Comparison of ENCODE assay signal across 21 cellular contexts in genomic region chr19:31863122-31863521, GRCh38.
DNase-seq lines count a peak whose midpoint lies in the region; ATAC-seq, FAIRE-seq and TF ChIP-seq lines count a peak whose summit lies in the region.
"Had no signal": no experiment of that assay in that cellular context is flagged by ENCODE, and none has a peak within 500 bp of the region (broad histone marks: within the 10 kb centered on the region; RNA-seq: fewer than 3 reads in every experiment).

No MANE protein-coding gene starts in this region.

- H2AFZ ChIP-seq in K562 (ENCODE audit: low read depth, low read length), result no peak overlapping the region
- H2AFZ ChIP-seq: GM23338 had no signal

- TF ChIP-seq CTCF in MCF 10A (IDR thresholded peaks at IDR 0.05; ENCODE audit: unreplicated experiment) (no peak), breast epithelium (IDR thresholded peaks at IDR 0.05) (no peak), K562 (IDR thresholded peaks at IDR 0.05 in 2 of 3, conservative IDR thresholded peaks at IDR 0.05 in 1 of 3; ENCODE audit: insufficient read depth in 2 of 3, low read depth in 1 of 3, low read length in 3 of 3) (no peak), BE2C (IDR thresholded peaks at IDR 0.05; ENCODE audit: low read depth, low read length) (no peak)

- H3K27ac ChIP-seq in breast epithelium, result no peak overlapping the region
- no peak overlapping the region for H3K27ac ChIP-seq in K562 (ENCODE audit: extremely low read depth, low read depth, low read length)
- H3K27ac ChIP-seq: HL-60 had no signal

- intact Hi-C loops in MCF 10A (cut with micrococcal nuclease), result no loop called here
- intact Hi-C loops in breast epithelium (cut with DNase I; ENCODE audit: low total_unique reads), result no loop called here
- intact Hi-C loops in K562 (cut with micrococcal nuclease), result no loop called here

- no peaks in the 10 kb centered on the region for H4K20me1 ChIP-seq in K562 (replicated peaks; ENCODE audit: control insufficient read depth, insufficient read depth, low read length)

- H3K4me1 ChIP-seq in breast epithelium (no peaks in the 10 kb centered on the region), K562 (replicated peaks in 1 of 2; ENCODE audit: control insufficient read depth in 2 of 2, insufficient read depth in 2 of 2, low read length in 2 of 2) (no peaks in the 10 kb centered on the region), BE2C (no peaks in the 10 kb centered on the region)

- no peak for TF ChIP-seq RAD21 in K562 (CRISPR knock-in tag; conservative IDR thresholded peaks at IDR 0.05 in 1 of 2, IDR thresholded peaks at IDR 0.05 in 1 of 2)

- no peaks in the 10 kb centered on the region for H3K9me1 ChIP-seq in K562 (ENCODE audit: control insufficient read depth, insufficient read depth, low read length)

- peaks cover 54% of the 10 kb centered on the region for H3K9me3 Mint-ChIP-seq in MCF 10A (ENCODE audit: unreplicated experiment)

- no peaks in the 10 kb centered on the region for H3K36me3 Mint-ChIP-seq in MCF 10A (ENCODE audit: insufficient read depth, unreplicated experiment)
- H3K36me3 Mint-ChIP-seq: CD4-positive, CD25-positive, alpha-beta regulatory T cell; CD8-positive, alpha-beta memory T cell had no signal

- ATAC-seq in K562, result no peak
- ATAC-seq: GM23338 had no signal

- H3K79me2 ChIP-seq in K562 (ENCODE audit: control insufficient read depth, insufficient read depth, low read length), result no peaks in the 10 kb centered on the region

- no peak overlapping the region for H3K4me3 Mint-ChIP-seq in MCF 10A (ENCODE audit: unreplicated experiment)
- H3K4me3 Mint-ChIP-seq: B cell; CD4-positive, CD25-positive, alpha-beta regulatory T cell; CD8-positive, alpha-beta memory T cell; GM23338; HFFc6 had no signal

- H3K36me3 ChIP-seq in breast epithelium (no peaks in the 10 kb centered on the region), K562 (ENCODE audit: control insufficient read depth, insufficient read depth, low read length) (no peaks in the 10 kb centered on the region), BE2C (no peaks in the 10 kb centered on the region)

- TF ChIP-seq POLR2A in breast epithelium (IDR thresholded peaks at IDR 0.05) (no peak), K562 (conservative IDR thresholded peaks at IDR 0.05) (no peak)

- in situ Hi-C loops in K562 (cut with MboI), result no loop called here

- 0% methylated on average over 3 of the region's 3 CpGs for WGBS in K562 (ENCODE audit: insufficient coverage, low coverage, missing lambda C conversion rate)

- POLR2A ChIA-PET in MCF 10A (lab: Yijun Ruan, JAX), result no interaction called here
- POLR2A ChIA-PET in K562 (lab: Yijun Ruan, JAX), result interaction anchor here (0.6 kb wide), 1 partner anchor 1570 kb away, joined by 4 read pairs; no protein-coding TSS in a partner anchor

- H3K4me3 ChIP-seq in breast epithelium (no peak overlapping the region), K562 (no peak overlapping the region), BE2C (ENCODE audit: low read depth, low read length) (no peak overlapping the region)
- H3K4me3 ChIP-seq: GM23338 had no signal

- BruUV-seq in MCF 10A (replicated peaks; lab: Mats Ljungman, UMichigan), result no TSS peak
- BruUV-seq in K562 (replicated peaks; lab: Mats Ljungman, UMichigan), result no TSS peak

- no peak for TF ChIP-seq EP300 in K562 (IDR thresholded peaks at IDR 0.05; ENCODE audit: low read length)

- no peaks in the 10 kb centered on the region for H3K4me1 Mint-ChIP-seq in MCF 10A (ENCODE audit: insufficient read depth, unreplicated experiment)
- H3K4me1 Mint-ChIP-seq: B cell; CD4-positive, CD25-positive, alpha-beta regulatory T cell; CD8-positive, alpha-beta memory T cell; GM23338 had no signal

- peaks cover 5 to 27% of the 10 kb centered on the region in 2 donors for H3K9me3 ChIP-seq in breast epithelium
- no peaks in the 10 kb centered on the region for H3K9me3 ChIP-seq in K562 (replicated peaks; ENCODE audit: control insufficient read depth, insufficient read depth, low read depth, low read length)
- no peaks in the 10 kb centered on the region for H3K9me3 ChIP-seq in BE2C

- DNase-seq in MCF 10A (ENCODE audit: unreplicated experiment), result peak; percentile 1
- no peak for DNase-seq in breast epithelium (ENCODE audit: low spot score in 2 of 2)
- DNase-seq in OCI-M1 (lab: John Stamatoyannopoulos, UW), result peak; percentile 5
- peak in 1 of 4 experiments; percentile 1 for DNase-seq in K562 (ENCODE audit: extremely low read depth in 1 of 4, low spot score in 3 of 4)
- DNase-seq in BE2C, result no peak
- no peak for DNase-seq in COR-L47 (lab: John Stamatoyannopoulos, UW)
- DNase-seq in SW 1271 (lab: John Stamatoyannopoulos, UW), result no peak
- DNase-seq: 8988T; C1 segment of cervical spinal cord; CD4-positive, CD25-positive, alpha-beta regulatory T cell; CD8-positive, alpha-beta memory T cell; DMS153; DMS79 treated with DMSO at 0.1 percent for 48 hours; GF-D8; HCEC 1CT; HFFc6; IMR-90 had no signal

- H3K27me3 ChIP-seq in breast epithelium (no peaks in the 10 kb centered on the region), K562 (ENCODE audit: control insufficient read depth in 2 of 2, insufficient read depth in 2 of 2, low read length in 2 of 2) (no peaks in the 10 kb centered on the region), BE2C (no peaks in the 10 kb centered on the region)

- no peak overlapping the region for H3K4me2 ChIP-seq in K562 (ENCODE audit: insufficient read depth, low read length)
- H3K4me2 ChIP-seq: GM23338 had no signal

- CTCF ChIA-PET in MCF 10A (lab: Yijun Ruan, JAX) (interaction anchor here (0.7 to 0.9 kb wide), 2 partner anchors 14 to 33 kb away, joined by 3 to 7 read pairs; no protein-coding TSS in a partner anchor), K562 (lab: Yijun Ruan, JAX; ENCODE audit: low intra/inter-chr PET ratio) (no interaction called here)

- peak; percentile 58 for FAIRE-seq in K562 (lab: Jason Lieb, UNC)
- FAIRE-seq: H54 had no signal

- no peak overlapping the region for H3K9ac ChIP-seq in K562 (ENCODE audit: insufficient read depth in 1 of 2, low read depth in 2 of 2, low read length in 2 of 2)

- no peaks in the 10 kb centered on the region for H3K27me3 Mint-ChIP-seq in MCF 10A (ENCODE audit: insufficient read depth, unreplicated experiment)
- H3K27me3 Mint-ChIP-seq: B cell; CD4-positive, CD25-positive, alpha-beta regulatory T cell had no signal

- no peak overlapping the region for H3K27ac Mint-ChIP-seq in MCF 10A (ENCODE audit: low read depth, unreplicated experiment)
- H3K27ac Mint-ChIP-seq: B cell; CD4-positive, CD25-positive, alpha-beta regulatory T cell; CD8-positive, alpha-beta memory T cell; GM23338; HFFc6 had no signal

TF ChIP-seq in K562, 482 proteins besides CTCF, POLR2A, EP300 and RAD21:
- TF ChIP-seq TRIM28 (IDR thresholded peaks at IDR 0.05) (0 out of 2 replicates have a peak, but pooled peaks have one; percentile 67), TCFL5 (CRISPR knock-in tag; conservative IDR thresholded peaks at IDR 0.05) (no peak), HES1 (IDR thresholded peaks at IDR 0.05; ENCODE audit: low read depth) (no peak)

Comparison
In these comparisons a context has a peak if more than half of its experiments do, and no peak if none do; other contexts are left out.
1. DNase-seq: peak in MCF 10A (single experiment) and OCI-M1 (single experiment); none in breast epithelium (0 of 2), BE2C (single experiment), COR-L47 (single experiment) and SW 1271 (0 of 2).